Comparison of ENCODE assay signal across 9 cellular contexts in the genomic region with DNA sequence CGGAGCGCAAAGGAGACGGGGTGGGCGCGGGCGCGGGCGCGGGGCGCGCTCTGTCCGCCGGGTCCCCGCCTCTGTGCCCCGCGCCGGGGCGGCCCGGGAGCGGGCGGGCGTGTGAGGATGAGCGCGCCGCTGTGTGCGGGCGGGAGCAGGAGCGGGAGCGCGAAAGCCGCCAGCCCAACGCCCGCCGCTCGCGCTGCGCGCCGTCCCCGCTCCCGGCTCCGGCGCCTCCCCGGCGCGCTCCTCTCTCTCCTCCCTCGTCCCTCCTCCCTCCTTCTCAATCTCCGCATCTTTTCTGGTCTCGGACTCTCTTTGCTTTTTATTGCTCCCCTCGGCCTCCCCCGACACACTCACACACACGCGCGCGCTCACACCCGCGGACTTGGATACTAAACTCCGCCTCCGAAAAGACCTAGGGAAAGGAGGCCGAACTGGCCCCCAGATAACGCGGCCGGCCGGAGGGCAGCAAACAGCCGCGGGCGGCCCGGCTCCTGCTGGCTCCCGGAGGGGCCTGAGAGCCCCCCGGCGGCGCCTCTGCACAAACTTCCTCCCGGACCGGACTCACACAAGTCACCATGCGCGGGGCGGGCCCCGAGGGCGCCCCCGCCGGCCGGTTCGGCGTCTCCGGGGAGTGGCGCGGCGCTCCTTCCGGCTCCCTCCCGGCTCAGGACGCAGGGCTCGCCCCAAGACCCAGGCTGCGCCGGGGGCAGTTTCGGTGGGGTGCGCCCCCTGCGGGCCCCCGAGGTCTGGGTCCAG. TPM values are rescaled to one million over a fixed set of nuclear protein-coding genes. Genes with fewer than 3 reads are reported as not detected.
DNase-seq lines count a peak whose midpoint lies in the region; TF ChIP-seq lines count a peak whose summit lies in the region.
"Had no signal": no experiment of that assay in that cellular context is flagged by ENCODE, and none has a peak within 500 bp of the region (broad histone marks: within the 10 kb centered on the region; RNA-seq: fewer than 3 reads in every experiment).

Gene FIBCD1, minus strand, starts transcription at position 596 of the 753 bp plus-strand sequence. CDS start 640 bp downstream, outside the sequence.

- H3K27me3 ChIP-seq in iPS-18a (ENCODE audit: control insufficient read depth, insufficient read depth, low read length) (peaks cover 52% of the 10 kb centered on the region), stomach (peaks cover 20 to 100% (median 95%) of the 10 kb centered on the region in 3 donors), Karpas-422 (ENCODE audit: low read length) (no peaks in the 10 kb centered on the region)

- H2AFZ ChIP-seq in Karpas-422 (ENCODE audit: low read length) = no peak within 1 kb of the TSS

- H3K27ac ChIP-seq in iPS-18a (ENCODE audit: low read length) (no peak within 1 kb of the TSS), stomach (no peak within 1 kb of the TSS), Karpas-422 (ENCODE audit: low read length) (no peak within 1 kb of the TSS)

- H3K4me1 ChIP-seq in iPS-18a (ENCODE audit: control insufficient read depth, low read depth, low read length) = peaks cover 17% of the 10 kb centered on the region
- H3K4me1 ChIP-seq in stomach = peaks cover 21 to 43% (median 38%) of the 10 kb centered on the region in 4 donors
- H3K4me1 ChIP-seq in Karpas-422 (ENCODE audit: low read length) = 0 out of 2 replicates have a peak, but pooled peaks cover 4% of the 10 kb centered on the region

- no peak within 1 kb of the TSS for H3K27ac Mint-ChIP-seq in activated naive CD8-positive, alpha-beta T cell
- H3K27ac Mint-ChIP-seq: activated naive CD4-positive, alpha-beta T cell treated with anti-CD3 and anti-CD28 coated beads, Interleukin-2, amount 50 U/mL, for 72 hours had no signal

- H4K20me1 ChIP-seq in Karpas-422 (ENCODE audit: insufficient read depth, low read depth, low read length) = no peaks in the 10 kb centered on the region

- peaks cover 8% of the 10 kb centered on the region for H3K4me1 Mint-ChIP-seq in activated naive CD8-positive, alpha-beta T cell (ENCODE audit: low read depth)

- peaks cover 33% of the 10 kb centered on the region for H3K27me3 Mint-ChIP-seq in activated naive CD8-positive, alpha-beta T cell

- 0 to 1% (median 1%) methylated on average over 54 to 95 of the region's 98 CpGs for WGBS in stomach, 5 donors

- intact Hi-C loops in stomach (cut with DNase I; ENCODE audit: low total_unique reads) = loop anchor here (5.0 kb wide), 1 partner anchor 232 kb away; no protein-coding TSS in a partner anchor

- H3K36me3 ChIP-seq in iPS-18a (ENCODE audit: control insufficient read depth, low read depth, low read length) (no peaks in the 10 kb centered on the region), stomach (no peaks in the 10 kb centered on the region), Karpas-422 (ENCODE audit: insufficient read depth, low read length) (no peaks in the 10 kb centered on the region)

- no peaks in the 10 kb centered on the region for H3K79me2 ChIP-seq in Karpas-422 (ENCODE audit: low read length)

- TF ChIP-seq POLR2A in stomach (IDR thresholded peaks at IDR 0.05) = no peak

- no peaks in the 10 kb centered on the region for H3K9me3 Mint-ChIP-seq in activated naive CD8-positive, alpha-beta T cell (ENCODE audit: low read depth)
- H3K9me3 Mint-ChIP-seq: activated naive CD4-positive, alpha-beta T cell treated with anti-CD3 and anti-CD28 coated beads, Interleukin-2, amount 50 U/mL, for 72 hours had no signal

- DNase-seq in NCI-H1417 (lab: John Stamatoyannopoulos, UW) (peak in 2 of 3 experiments; percentile 54 to 58), NCI-H1417 treated with DMSO at 0.1 percent for 48 hours (lab: John Stamatoyannopoulos, UW) (no peak), M059J (ENCODE audit: low read depth) (peak; percentile 68), stomach (no peak), NCI-H1048 (lab: John Stamatoyannopoulos, UW) (no peak), Karpas-422 (no peak)

- H3K9me3 ChIP-seq in iPS-18a (ENCODE audit: control insufficient read depth, low read depth, low read length) = no peaks in the 10 kb centered on the region
- H3K9me3 ChIP-seq in stomach = no peaks in the 10 kb centered on the region
- no peaks in the 10 kb centered on the region for H3K9me3 ChIP-seq in Karpas-422 (ENCODE audit: low read length)

- H3K36me3 Mint-ChIP-seq in activated naive CD8-positive, alpha-beta T cell = no peaks in the 10 kb centered on the region
- H3K36me3 Mint-ChIP-seq: activated naive CD4-positive, alpha-beta T cell treated with anti-CD3 and anti-CD28 coated beads, Interleukin-2, amount 50 U/mL, for 72 hours had no signal

- TF ChIP-seq CTCF in stomach (IDR thresholded peaks at IDR 0.05) = peak in 1 of 7 experiments; percentile 7

- peak within 1 kb of the TSS; percentile 73 for H3K4me3 Mint-ChIP-seq in activated naive CD8-positive, alpha-beta T cell

- H3K4me3 ChIP-seq in iPS-18a (ENCODE audit: low read length) = peak within 1 kb of the TSS; percentile 72
- peak within 1 kb of the TSS; percentile 49 to 58 (median 51) for H3K4me3 ChIP-seq in stomach
- no peak within 1 kb of the TSS for H3K4me3 ChIP-seq in Karpas-422 (ENCODE audit: low read length)

- no peak within 1 kb of the TSS for H3K4me2 ChIP-seq in Karpas-422 (ENCODE audit: low read depth, low read length, poor library complexity, severe bottlenecking)

- no peak for TF ChIP-seq EP300 in stomach (IDR thresholded peaks at IDR 0.05)

- H3K9ac ChIP-seq in iPS-18a (ENCODE audit: low read length) (no peak within 1 kb of the TSS), Karpas-422 (ENCODE audit: low read length) (no peak within 1 kb of the TSS)

- H3K9me2 ChIP-seq in Karpas-422 (replicated peaks; ENCODE audit: insufficient read depth, low read length) = no peaks in the 10 kb centered on the region

RNA-seq across cellular contexts. Expression of gene FIBCD1, which starts in this region (rescaled TPM):
- total RNA-seq in M059J (2014; rRNA removed; shearing (Covaris generic)) = 12.7 and 36.2 TPM in 2 replicates
- total RNA-seq in stomach = 1 to 10 TPM in 1 of 5 donors, under 1 TPM in 1, not detected in 3; 0.18 to 6.4 TPM
- under 1 TPM in 2 of 3 donors, not detected in 1; 0.20 to 0.61 TPM for polyA plus RNA-seq in stomach
- not detected in 2 replicates for total RNA-seq in Karpas-422 (2014; rRNA removed; shearing (Covaris generic); ENCODE audit: low replicate concordance)
- total RNA-seq: activated naive CD4-positive, alpha-beta T cell treated with anti-CD3 and anti-CD28 coated beads, Interleukin-2, amount 50 U/mL, for 72 hours had no signal

Comparison
In these comparisons a context has a peak if more than half of its experiments do, and no peak if none do; other contexts are left out.
1. DNase-seq: peak in NCI-H1417 (2 of 3) and M059J (single experiment); none in NCI-H1417 treated with DMSO at 0.1 percent for 48 hours (single experiment), stomach (single experiment), NCI-H1048 (single experiment) and Karpas-422 (single experiment).